ENCODE assay signal across 12 cellular contexts in the genomic region with DNA sequence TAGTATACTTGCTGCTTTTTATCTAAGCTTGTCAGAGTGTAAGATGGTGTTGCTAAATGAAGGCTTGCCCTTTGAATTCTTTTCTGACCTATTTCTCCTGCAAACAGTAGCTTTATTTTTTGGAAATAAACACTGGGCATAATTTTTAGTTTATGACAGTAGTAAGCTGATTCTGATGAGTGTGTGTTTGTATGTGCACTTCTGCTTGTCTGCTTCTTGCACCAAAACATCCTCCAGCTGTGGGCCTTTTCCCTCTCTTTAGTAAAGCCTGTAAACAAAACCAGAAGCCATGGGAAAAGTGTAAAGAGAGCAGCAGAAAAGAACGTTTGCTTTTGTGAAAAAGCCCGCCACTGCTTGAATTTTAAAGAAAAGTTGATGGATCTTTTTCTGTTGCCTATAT. TPM values are rescaled to one million over a fixed set of nuclear protein-coding genes. Genes with fewer than 3 reads are reported as not detected.
A peak's percentile ranks its signal among the peaks of the same experiment; 100 is the strongest.
DNase-seq lines count a peak whose midpoint lies in the region; ATAC-seq and TF ChIP-seq lines count a peak whose summit lies in the region.
"Had no signal": no experiment of that assay in that cellular context is flagged by ENCODE, and none has a peak within 500 bp of the region (broad histone marks: within the 10 kb centered on the region; RNA-seq: fewer than 3 reads in every experiment).

No MANE protein-coding gene starts in this region.

- no peaks in the 10 kb centered on the region for H3K9me3 Mint-ChIP-seq in activated naive CD8-positive, alpha-beta T cell treated with anti-CD3 and anti-CD28 coated beads, Interleukin-2, amount 50 U/mL, for 24 hours

- H3K27me3 ChIP-seq in heart right ventricle (no peaks in the 10 kb centered on the region), esophagus (ENCODE audit: control insufficient read depth in 1 of 2, insufficient read depth in 2 of 2, low read length in 2 of 2) (no peaks in the 10 kb centered on the region), neuron (ENCODE audit: insufficient read depth, low read length) (no peaks in the 10 kb centered on the region), aorta (ENCODE audit: control insufficient read depth in 1 of 2, insufficient read depth in 2 of 2, low read length in 1 of 2) (no peaks in the 10 kb centered on the region)
- H3K27me3 ChIP-seq: body of pancreas had no signal

- no peaks in the 10 kb centered on the region for H3K36me3 Mint-ChIP-seq in activated naive CD8-positive, alpha-beta T cell treated with anti-CD3 and anti-CD28 coated beads, Interleukin-2, amount 50 U/mL, for 24 hours (ENCODE audit: low read depth)
- H3K36me3 Mint-ChIP-seq: naive thymus-derived CD4-positive, alpha-beta T cell had no signal

- no peak for TF ChIP-seq CTCF in heart right ventricle (IDR thresholded peaks at IDR 0.05)

- H3K9me3 ChIP-seq in heart right ventricle = peaks cover 0 to 12% (median 0%) of the 10 kb centered on the region in 11 donors
- no peaks in the 10 kb centered on the region for H3K9me3 ChIP-seq in esophagus (ENCODE audit: control insufficient read depth in 2 of 2, insufficient read depth in 1 of 2, low read depth in 1 of 2, low read length in 1 of 2)
- no peaks in the 10 kb centered on the region for H3K9me3 ChIP-seq in neuron (ENCODE audit: low read length)
- H3K9me3 ChIP-seq in aorta (ENCODE audit: control insufficient read depth, low read length) = no peaks in the 10 kb centered on the region
- H3K9me3 ChIP-seq: body of pancreas had no signal

- DNase-seq in heart right ventricle (no peak), Right ventricle myocardium superior (no peak), aorta (no peak), RPMI8226 (no peak)
- DNase-seq in activated naive CD8-positive, alpha-beta T cell treated with anti-CD3 and anti-CD28 coated beads, Interleukin-2, amount 50 U/mL, for 24 hours = no peak
- DNase-seq: GOT3; naive thymus-derived CD4-positive, alpha-beta T cell; NCI-H1092 treated with DMSO at 0.1 percent for 48 hours had no signal

- no peak overlapping the region for H3K27ac Mint-ChIP-seq in activated naive CD8-positive, alpha-beta T cell treated with anti-CD3 and anti-CD28 coated beads, Interleukin-2, amount 50 U/mL, for 24 hours
- H3K27ac Mint-ChIP-seq: naive thymus-derived CD4-positive, alpha-beta T cell had no signal

- ATAC-seq in heart right ventricle = no peak
- no peak for ATAC-seq in Right ventricle myocardium superior (ENCODE audit: poor library complexity)
- ATAC-seq in aorta (ENCODE audit: low FRiP score) = no peak
- no peak for ATAC-seq in HG02973 (IDR thresholded peaks at IDR 0.05; ENCODE audit: unreplicated experiment)
- ATAC-seq in activated naive CD8-positive, alpha-beta T cell treated with anti-CD3 and anti-CD28 coated beads, Interleukin-2, amount 50 U/mL, for 24 hours = no peak
- ATAC-seq: naive thymus-derived CD4-positive, alpha-beta T cell had no signal

- H3K4me3 ChIP-seq in heart right ventricle (peak overlapping the region in 7 of 10 donors; percentile 25 to 54 (median 47)), esophagus (ENCODE audit: low read depth in 1 of 2, low read length in 2 of 2) (peak overlapping the region in 1 of 2 donors; percentile 3), neuron (ENCODE audit: low read length) (peak overlapping the region; percentile 47), aorta (ENCODE audit: low read length in 2 of 2) (peak overlapping the region; percentile 21 to 49)
- H3K4me3 ChIP-seq: body of pancreas had no signal

- intact Hi-C loops in heart right ventricle (cut with DNase I) (loop anchor here in 2 of 10 donors (5.0 to 10.0 kb wide), 2 partner anchors 87 to 90 kb away; no protein-coding TSS in a partner anchor), Right ventricle myocardium superior (cut with DNase I) (no loop called here), aorta (cut with DNase I) (loop anchor here in 1 of 2 donors (10.0 kb wide), 1 partner anchor 87 kb away; no protein-coding TSS in a partner anchor)

- peaks cover 14% of the 10 kb centered on the region for H3K27me3 Mint-ChIP-seq in activated naive CD8-positive, alpha-beta T cell treated with anti-CD3 and anti-CD28 coated beads, Interleukin-2, amount 50 U/mL, for 24 hours

- no peak overlapping the region for H3K4me3 Mint-ChIP-seq in activated naive CD8-positive, alpha-beta T cell treated with anti-CD3 and anti-CD28 coated beads, Interleukin-2, amount 50 U/mL, for 24 hours
- H3K4me3 Mint-ChIP-seq: naive thymus-derived CD4-positive, alpha-beta T cell had no signal

- peaks cover 5 to 100% (median 74%) of the 10 kb centered on the region in 9 donors for H3K4me1 ChIP-seq in heart right ventricle
- peaks cover 2 to 3% of the 10 kb centered on the region in 2 donors for H3K4me1 ChIP-seq in esophagus (ENCODE audit: control insufficient read depth in 2 of 2, insufficient read depth in 2 of 2, low read length in 1 of 2)
- peaks cover 58% of the 10 kb centered on the region for H3K4me1 ChIP-seq in neuron (ENCODE audit: insufficient read depth, low read length)
- peaks cover 5 to 20% of the 10 kb centered on the region in 2 donors for H3K4me1 ChIP-seq in aorta (ENCODE audit: control insufficient read depth in 1 of 2, insufficient read depth in 2 of 2, low read length in 2 of 2)

- H2AFZ ChIP-seq in neuron (ENCODE audit: low read depth, low read length) = peak overlapping the region; percentile 6

- WGBS in heart right ventricle, 2 donors = 21 to 24% methylated on average over 2 of the region's 2 CpGs
- 43 to 45% methylated on average over 2 of the region's 2 CpGs for WGBS in esophagus, 2 donors
- 5 to 8% methylated on average over 2 of the region's 2 CpGs for WGBS in aorta, 2 donors

- H3K36me3 ChIP-seq in heart right ventricle (no peaks in the 10 kb centered on the region), esophagus (ENCODE audit: control insufficient read depth in 2 of 2, insufficient read depth in 2 of 2, low read length in 1 of 2) (no peaks in the 10 kb centered on the region), neuron (ENCODE audit: insufficient read depth, low read length) (no peaks in the 10 kb centered on the region), aorta (ENCODE audit: control insufficient read depth in 1 of 2, insufficient read depth in 2 of 2, low read length in 1 of 2) (no peaks in the 10 kb centered on the region)

- peak overlapping the region; percentile 68 to 94 (median 90) for H3K27ac ChIP-seq in heart right ventricle
- peak overlapping the region; percentile 56 to 81 for H3K27ac ChIP-seq in esophagus (ENCODE audit: low read depth in 2 of 2, low read length in 1 of 2)
- H3K27ac ChIP-seq in aorta (ENCODE audit: low read depth in 1 of 2, low read length in 2 of 2) = peak overlapping the region; percentile 60 to 81
- H3K27ac ChIP-seq: body of pancreas had no signal

- peaks cover 8% of the 10 kb centered on the region for H3K4me1 Mint-ChIP-seq in activated naive CD8-positive, alpha-beta T cell treated with anti-CD3 and anti-CD28 coated beads, Interleukin-2, amount 50 U/mL, for 24 hours

RNA-seq across cellular contexts. Expression of gene SCHIP1, which starts 12.6 kb away (rescaled TPM):
- total RNA-seq in heart right ventricle (10 to 100 TPM; 35.4 to 66.2 (median 57.9) TPM), Right ventricle myocardium superior (56.2 TPM), aorta (10 to 100 TPM; 18.0 to 32.7 TPM)
- polyA plus RNA-seq in heart right ventricle (10 to 100 TPM; 14.8 to 62.5 TPM), esophagus (1 to 10 TPM in 1 of 2 donors, under 1 TPM in 1; 0.61 to 1.0 TPM), aorta (1 to 10 TPM; 2.8 to 9.0 TPM)
- total RNA-seq: naive thymus-derived CD4-positive, alpha-beta T cell had no signal
- polyA plus RNA-seq: naive thymus-derived CD4-positive, alpha-beta T cell had no signal
